20 cellular contexts compared by ENCODE assay signal in the genomic region with DNA sequence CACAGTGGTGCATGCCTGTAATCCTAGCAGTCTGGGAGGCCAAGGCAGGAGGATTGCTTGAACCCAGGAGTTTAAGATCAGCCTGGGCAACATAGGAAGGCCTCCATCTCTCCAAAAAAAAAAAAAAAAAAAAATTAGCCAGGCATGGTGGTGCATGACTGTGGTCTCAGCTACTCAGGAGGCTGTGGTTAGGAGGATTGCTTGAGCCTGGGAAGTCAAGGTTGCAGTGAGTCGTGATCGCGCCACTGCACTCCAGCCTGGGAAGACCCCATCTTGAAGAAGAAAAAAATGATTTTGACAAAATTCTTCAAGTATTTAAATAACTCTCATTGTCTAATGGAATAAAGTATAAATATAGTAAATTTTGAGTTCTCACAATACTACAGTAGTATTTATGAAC.
DNase-seq lines count a peak whose midpoint lies in the region; ATAC-seq and TF ChIP-seq lines count a peak whose summit lies in the region.
"Had no signal": no experiment of that assay in that cellular context is flagged by ENCODE, and none has a peak within 500 bp of the region (broad histone marks: within the 10 kb centered on the region; RNA-seq: fewer than 3 reads in every experiment).

No MANE protein-coding gene starts in this region.

- H2BK5ac ChIP-seq in IMR-90 (ENCODE audit: low read depth, low read length, poor library complexity, severe bottlenecking) (no peak overlapping the region), mesenchymal stem cell (ENCODE audit: low read depth, low read length, poor library complexity, severe bottlenecking) (no peak overlapping the region)

- H2AFZ ChIP-seq in IMR-90 (replicated peaks; ENCODE audit: low read length, poor library complexity): no peak overlapping the region
- H2AFZ ChIP-seq in mesenchymal stem cell (ENCODE audit: low read depth, low read length): no peak overlapping the region

- no peaks in the 10 kb centered on the region for H3K27me3 Mint-ChIP-seq in HFFc6 (ENCODE audit: insufficient read depth)
- no peaks in the 10 kb centered on the region for H3K27me3 Mint-ChIP-seq in CD4-positive, alpha-beta T cell

- 0 out of 2 replicates have a peak, but pooled peaks cover 2% of the 10 kb centered on the region for H3K4me1 ChIP-seq in IMR-90 (ENCODE audit: control insufficient read depth, insufficient read depth, low read length)
- H3K4me1 ChIP-seq in mesenchymal stem cell (ENCODE audit: control insufficient read depth, insufficient read depth, low read depth, low read length): peaks cover 1% of the 10 kb centered on the region
- H3K4me1 ChIP-seq: A549 had no signal

- no peaks in the 10 kb centered on the region for H4K20me1 ChIP-seq in IMR-90 (ENCODE audit: insufficient read depth, low read length)

- H3K4ac ChIP-seq in IMR-90 (ENCODE audit: low read depth, low read length): no peak overlapping the region
- H3K4ac ChIP-seq in mesenchymal stem cell (ENCODE audit: low read depth in 1 of 2, low read length in 2 of 2): no peak overlapping the region

- intact Hi-C loops in IMR-90 (cut with micrococcal nuclease): loop anchor here (10.0 kb wide), 1 partner anchor 416 kb away; no protein-coding TSS in a partner anchor
- intact Hi-C loops in CD4-positive, alpha-beta T cell (cut with DNase I, micrococcal nuclease): loop anchor here (5.0 to 10.0 kb wide), 3 partner anchors 159 to 876 kb away; no protein-coding TSS in a partner anchor

- H3K27ac Mint-ChIP-seq in HFFc6: no peak overlapping the region
- no peak overlapping the region for H3K27ac Mint-ChIP-seq in CD4-positive, alpha-beta T cell

- no peak overlapping the region for H2AK9ac ChIP-seq in IMR-90 (replicated peaks; ENCODE audit: low read depth, low read length, poor library complexity)

- POLR2A ChIA-PET in IMR-90 (lab: Charles Lee; ENCODE audit: unreplicated experiment): no interaction called here
- POLR2A ChIA-PET in CD4-positive, alpha-beta T cell (lab: Charles Lee): no interaction called here

- no peak for TF ChIP-seq POLR2A in IMR-90 (IDR thresholded peaks at IDR 0.05; ENCODE audit: low read depth, low read length)

- H3K36me3 Mint-ChIP-seq in HFFc6 (ENCODE audit: low read depth): no peaks in the 10 kb centered on the region
- H3K36me3 Mint-ChIP-seq in CD4-positive, alpha-beta T cell (ENCODE audit: low read depth): no peaks in the 10 kb centered on the region

- CTCF ChIA-PET in IMR-90 (lab: Yijun Ruan, JAX): no interaction called here
- CTCF ChIA-PET in CD4-positive, alpha-beta T cell (lab: Charles Lee): no interaction called here

- no peak overlapping the region for H2BK20ac ChIP-seq in IMR-90 (ENCODE audit: low read depth, low read length)

- H3K56ac ChIP-seq in IMR-90 (ENCODE audit: extremely low read depth, insufficient read depth, low read length): no peak overlapping the region

- H3K36me3 ChIP-seq in IMR-90 (ENCODE audit: control insufficient read depth, insufficient read depth, low read length) (no peaks in the 10 kb centered on the region), mesenchymal stem cell (ENCODE audit: control insufficient read depth in 1 of 2, insufficient read depth in 2 of 2, low read depth in 1 of 2, low read length in 2 of 2) (no peaks in the 10 kb centered on the region), WERI-Rb-1 (no peaks in the 10 kb centered on the region)

- no CpG with 5 or more reads among the region's 3 CpGs for WGBS in IMR-90 (ENCODE audit: extremely low coverage in 2 of 2, insufficient read length in 1 of 2), 2 experiments
- WGBS in mesenchymal stem cell: no CpG with 5 or more reads among the region's 3 CpGs

- H3K9me1 ChIP-seq in IMR-90 (ENCODE audit: insufficient read depth, low read length): no peaks in the 10 kb centered on the region

- H3K9me3 ChIP-seq in IMR-90 (ENCODE audit: control insufficient read depth, insufficient read depth, low read length) (no peaks in the 10 kb centered on the region), mesenchymal stem cell (ENCODE audit: control insufficient read depth, low read length) (no peaks in the 10 kb centered on the region), WERI-Rb-1 (ENCODE audit: severe bottlenecking) (peaks cover 5% of the 10 kb centered on the region)
- H3K9me3 ChIP-seq in CD4-positive, alpha-beta T cell (ENCODE audit: control insufficient read depth, low read length): no peaks in the 10 kb centered on the region
- H3K9me3 ChIP-seq: A549 had no signal

- H3K27ac ChIP-seq in IMR-90 (ENCODE audit: insufficient read depth, low read length) (no peak overlapping the region), mesenchymal stem cell (ENCODE audit: low read length, poor library complexity, severe bottlenecking) (no peak overlapping the region), WERI-Rb-1 (no peak overlapping the region)
- H3K27ac ChIP-seq in CD4-positive, alpha-beta T cell (ENCODE audit: low read depth, low read length): no peak overlapping the region
- H3K27ac ChIP-seq: A549, HL-60 had no signal

- no peak overlapping the region for H3K4me2 ChIP-seq in IMR-90 (ENCODE audit: low read depth, low read length)
- H3K4me2 ChIP-seq in mesenchymal stem cell (ENCODE audit: low read length, poor library complexity, severe bottlenecking): no peak overlapping the region
- H3K4me2 ChIP-seq: A549 had no signal

- H2AK5ac ChIP-seq in IMR-90 (ENCODE audit: low read depth, low read length) (no peak overlapping the region), mesenchymal stem cell (ENCODE audit: low read length, severe bottlenecking) (no peak overlapping the region)

- TF ChIP-seq RAD21 in IMR-90 (IDR thresholded peaks at IDR 0.05; ENCODE audit: low read length): no peak

- no peaks in the 10 kb centered on the region for H3K9me3 Mint-ChIP-seq in HFFc6
- no peaks in the 10 kb centered on the region for H3K9me3 Mint-ChIP-seq in CD4-positive, alpha-beta T cell

- H3K9ac ChIP-seq in IMR-90 (ENCODE audit: low read depth, low read length): no peak overlapping the region
- no peak overlapping the region for H3K9ac ChIP-seq in mesenchymal stem cell (ENCODE audit: low read length)

- TF ChIP-seq CTCF in IMR-90 (conservative IDR thresholded peaks at IDR 0.05; ENCODE audit: low read depth, low read length): no peak
- TF ChIP-seq CTCF in astrocyte of the cerebellum (IDR thresholded peaks at IDR 0.05; ENCODE audit: low read depth, low read length, missing control alignments): no peak
- no peak for TF ChIP-seq CTCF in HFFc6 (IDR thresholded peaks at IDR 0.05)
- no peak for TF ChIP-seq CTCF in WERI-Rb-1 (IDR thresholded peaks at IDR 0.05; ENCODE audit: low read depth, low read length)
- TF ChIP-seq CTCF in CD4-positive, alpha-beta T cell (IDR thresholded peaks at IDR 0.05): no peak

- H4K5ac ChIP-seq in IMR-90 (ENCODE audit: low read depth, low read length): no peak overlapping the region

- H3K79me1 ChIP-seq in IMR-90 (ENCODE audit: low read depth in 1 of 2, low read length in 2 of 2) (no peaks in the 10 kb centered on the region), mesenchymal stem cell (replicated peaks; ENCODE audit: low read length, poor library complexity, severe bottlenecking) (no peaks in the 10 kb centered on the region)

- peaks cover 8% of the 10 kb centered on the region for H3K4me1 Mint-ChIP-seq in HFFc6 (ENCODE audit: low read depth)
- peaks cover 5% of the 10 kb centered on the region for H3K4me1 Mint-ChIP-seq in CD4-positive, alpha-beta T cell (ENCODE audit: low read depth)

- H4K91ac ChIP-seq in IMR-90 (ENCODE audit: insufficient read depth, low read depth, low read length) (no peak overlapping the region), mesenchymal stem cell (ENCODE audit: low read length) (no peak overlapping the region)

- no peak for ATAC-seq in IMR-90 (ENCODE audit: low read depth)
- no peak for ATAC-seq in CD4-positive, alpha-beta T cell (ENCODE audit: poor library complexity)
- ATAC-seq: A549, SK-N-SH treated with all-trans-retinoic acid at 6 μM for 48 hours had no signal

- no peak overlapping the region for H3K4me3 Mint-ChIP-seq in HFFc6
- no peak overlapping the region for H3K4me3 Mint-ChIP-seq in CD4-positive, alpha-beta T cell

- no peak overlapping the region for H3K23ac ChIP-seq in IMR-90 (ENCODE audit: low read depth, low read length)
- H3K23ac ChIP-seq in mesenchymal stem cell (ENCODE audit: low read length in 2 of 2): no peak overlapping the region

- no peak overlapping the region for H2BK120ac ChIP-seq in IMR-90 (ENCODE audit: low read depth, low read length)
- H2BK120ac ChIP-seq in mesenchymal stem cell (ENCODE audit: low read depth, low read length): no peak overlapping the region

- no peak overlapping the region for H3K14ac ChIP-seq in IMR-90 (replicated peaks; ENCODE audit: low read depth, low read length)
- no peak overlapping the region for H3K14ac ChIP-seq in mesenchymal stem cell (ENCODE audit: low read length in 2 of 2)

- H2BK12ac ChIP-seq in mesenchymal stem cell (ENCODE audit: low read length in 2 of 2): no peak overlapping the region

- H4K8ac ChIP-seq in IMR-90 (ENCODE audit: low read depth in 2 of 2, low read length in 2 of 2) (no peak overlapping the region), mesenchymal stem cell (ENCODE audit: low read length) (no peak overlapping the region)

- BruUV-seq in IMR-90 (replicated peaks; lab: Mats Ljungman, UMichigan): no TSS peak

- no peak overlapping the region for H3K4me3 ChIP-seq in IMR-90 (ENCODE audit: insufficient read depth, low read depth, low read length)
- H3K4me3 ChIP-seq in astrocyte of the cerebellum (ENCODE audit: low read depth, low read length): no peak overlapping the region
- H3K4me3 ChIP-seq in mesenchymal stem cell (ENCODE audit: insufficient read depth in 1 of 2, low read depth in 1 of 2, low read length in 2 of 2): no peak overlapping the region
- no peak overlapping the region for H3K4me3 ChIP-seq in WERI-Rb-1 (ENCODE audit: low read depth, low read length)
- H3K4me3 ChIP-seq: A549 had no signal

- in situ Hi-C loops in IMR-90 (cut with MboI; ENCODE audit: low sequenced_read_pairs): no loop called here
- in situ Hi-C loops in astrocyte of the cerebellum (cut with HindIII; ENCODE audit: low sequenced_read_pairs): no loop called here

- peak; percentile 65 for DNase-seq in EH (ENCODE audit: low read depth)
- peak; percentile 28 for DNase-seq in IMR-90
- DNase-seq in astrocyte of the cerebellum (ENCODE audit: low read depth): peak; percentile 5
- peak; percentile 36 for DNase-seq in mesenchymal stem cell
- no peak for DNase-seq in DMS153 (lab: John Stamatoyannopoulos, UW)
- DNase-seq in HFFc6: no peak
- DNase-seq in WERI-Rb-1: no peak
- DNase-seq in CD4-positive, alpha-beta T cell: no peak
- DNase-seq: C1 segment of cervical spinal cord, DMS79, GF-D8, NCI-H1105, NCI-H2081, NCI-H510A, NCI-H748 treated with DMSO at 0.1 percent for 48 hours, OCI-M1, SHP77 had no signal

- no peak overlapping the region for H3K18ac ChIP-seq in IMR-90 (ENCODE audit: low read depth, low read length)
- H3K18ac ChIP-seq in mesenchymal stem cell (ENCODE audit: low read depth in 1 of 2, low read length in 2 of 2): no peak overlapping the region

- no peaks in the 10 kb centered on the region for H3K27me3 ChIP-seq in IMR-90 (ENCODE audit: control insufficient read depth, insufficient read depth, low read length)
- H3K27me3 ChIP-seq in mesenchymal stem cell (ENCODE audit: control insufficient read depth in 1 of 2, insufficient read depth in 1 of 2, low read length in 2 of 2): no peaks in the 10 kb centered on the region
- no peaks in the 10 kb centered on the region for H3K27me3 ChIP-seq in WERI-Rb-1 (ENCODE audit: insufficient read depth, low read depth, severe bottlenecking)
- H3K27me3 ChIP-seq in CD4-positive, alpha-beta T cell (ENCODE audit: control insufficient read depth, insufficient read depth, low read length): no peaks in the 10 kb centered on the region

- H2BK15ac ChIP-seq in IMR-90 (ENCODE audit: low read depth, low read length) (no peak overlapping the region), mesenchymal stem cell (ENCODE audit: low read depth, poor library complexity, severe bottlenecking) (no peak overlapping the region)

- dilution Hi-C loops in IMR-90 (cut with HindIII; ENCODE audit: low sequenced_read_pairs, unreplicated experiment): no loop called here

Comparison
In these comparisons a context has a peak if more than half of its experiments do, and no peak if none do; other contexts are left out.
1. DNase-seq: peak in EH (single experiment), IMR-90 (single experiment), astrocyte of the cerebellum (single experiment) and mesenchymal stem cell (single experiment); none in DMS153 (single experiment), HFFc6 (single experiment), WERI-Rb-1 (single experiment) and CD4-positive, alpha-beta T cell (0 of 10).